Comparison of ENCODE assay signal across 7 cellular contexts in genomic region chr7:69244691-69245090, GRCh38.
"Had no signal": no experiment of that assay in that cellular context is flagged by ENCODE, and none has a peak within 500 bp of the region (broad histone marks: within the 10 kb centered on the region; RNA-seq: fewer than 3 reads in every experiment).

No MANE protein-coding gene starts in this region.

- H3K27ac Mint-ChIP-seq: HFFc6, IgD-negative memory B cell had no signal

- H3K4me3 ChIP-seq: GM23248, HAP-1 had no signal

- DNase-seq: GM23248, GOT3, H7, HFFc6 had no signal

- H3K9ac ChIP-seq: GM23248 had no signal

- H3K36me3 ChIP-seq: HAP-1 had no signal

- H3K4me3 Mint-ChIP-seq: HFFc6, IgD-negative memory B cell had no signal

- H3K36me3 Mint-ChIP-seq: IgD-negative memory B cell had no signal

- H3K27ac ChIP-seq: GM23248, HL-60 had no signal

- H3K9me3 ChIP-seq: HAP-1 had no signal

- H3K4me1 Mint-ChIP-seq: IgD-negative memory B cell had no signal

- H2AFZ ChIP-seq: GM23248 had no signal

- H3K4me1 ChIP-seq: HAP-1 had no signal
